ENCODE assay signal across 1 cellular context in genomic region chr17:65535777-65536572, GRCh38.
TF ChIP-seq lines count a peak whose summit lies in the region.

No MANE protein-coding gene starts in this region.

TF ChIP-seq in HepG2, 621 proteins besides CTCF, POLR2A, EP300 and RAD21:
- TF ChIP-seq CENPX (CRISPR knock-in tag; IDR thresholded peaks at IDR 0.05) = no peak
- TF ChIP-seq SP140L (CRISPR knock-in tag; IDR thresholded peaks at IDR 0.05; ENCODE audit: borderline replicate concordance) = no peak
- TF ChIP-seq CENPBD1 (CRISPR knock-in tag; IDR thresholded peaks at IDR 0.05; ENCODE audit: borderline replicate concordance, low read depth) = no peak
- no peak for TF ChIP-seq EED (CRISPR knock-in tag; IDR thresholded peaks at IDR 0.05)
- no peak for TF ChIP-seq ZNF367 (CRISPR knock-in tag; IDR thresholded peaks at IDR 0.05; ENCODE audit: borderline replicate concordance)
- no peak for TF ChIP-seq ZNF549 (CRISPR knock-in tag; IDR thresholded peaks at IDR 0.05)
- TF ChIP-seq RBM22 (optimal IDR thresholded peaks at IDR 0.05; ENCODE audit: low read length) = peak; percentile 95
- TF ChIP-seq ZNF839 (CRISPR knock-in tag; IDR thresholded peaks at IDR 0.05; ENCODE audit: borderline replicate concordance) = no peak
- TF ChIP-seq MEIS1 (CRISPR knock-in tag; IDR thresholded peaks at IDR 0.05; ENCODE audit: borderline replicate concordance) = no peak
- no peak for TF ChIP-seq ZNF75D (CRISPR knock-in tag; IDR thresholded peaks at IDR 0.05; ENCODE audit: borderline replicate concordance)
- TF ChIP-seq RFX1 (IDR thresholded peaks at IDR 0.05) = no peak
- 0 out of 2 replicates have a peak, but pooled peaks have one; percentile 30 for TF ChIP-seq HNRNPL (IDR thresholded peaks at IDR 0.05; ENCODE audit: low read depth, low read length)
- no peak for TF ChIP-seq FOXJ3 (CRISPR knock-in tag; IDR thresholded peaks at IDR 0.05; ENCODE audit: borderline replicate concordance)
- no peak for TF ChIP-seq MTA1 (CRISPR knock-in tag; IDR thresholded peaks at IDR 0.05; ENCODE audit: borderline replicate concordance)
- no peak for TF ChIP-seq SNAPC4 (CRISPR knock-in tag; IDR thresholded peaks at IDR 0.05)
